31 cellular contexts compared by ENCODE assay signal in genomic region chr4:120025516-120025915, GRCh38.
"Had no signal": no experiment of that assay in that cellular context is flagged by ENCODE, and none has a peak within 500 bp of the region (broad histone marks: within the 10 kb centered on the region; RNA-seq: fewer than 3 reads in every experiment).

No MANE protein-coding gene starts in this region.

- H3K27ac Mint-ChIP-seq: activated CD4-positive, alpha-beta memory T cell treated with anti-CD3 and anti-CD28 coated beads for 36 hours; activated CD4-positive, alpha-beta T cell treated with anti-CD3 and anti-CD28 coated beads for 36 hours; activated CD4-positive, alpha-beta T cell treated with anti-CD3 and anti-CD28 coated beads, Interleukin-2, amount 10 ng/mL, durations not matched to agents 24 days and 14 days; activated CD8-positive, alpha-beta memory T cell treated with anti-CD3 and anti-CD28 coated beads, Interleukin-2, amount 10 ng/mL, durations not matched to agents 7 days and 5 days; activated CD8-positive, alpha-beta T cell treated with anti-CD3 and anti-CD28 coated beads, Interleukin-2, amount 10 ng/mL, durations not matched to agents 7 days and 5 days; activated naive CD4-positive, alpha-beta T cell treated with anti-CD3 and anti-CD28 coated beads for 36 hours; activated naive CD4-positive, alpha-beta T cell treated with anti-CD3 and anti-CD28 coated beads, Interleukin-2, amount 50 U/mL, for 24 hours; activated naive CD8-positive, alpha-beta T cell treated with anti-CD3 and anti-CD28 coated beads for 36 hours; activated naive CD8-positive, alpha-beta T cell treated with anti-CD3 and anti-CD28 coated beads, Interleukin-2, amount 50 U/mL, for 24 hours; activated T-helper 1 cell treated with anti-CD3 and anti-CD28 coated beads, Interleukin-12 subunit alpha, Interleukin-12 subunit beta, Interleukin-2, Interleukin-4 antibody, amounts not matched to agents 30 ng/mL and 10 ng/mL and 1 ng/mL, durations not matched to agents 14 hours and 24 hours and 36 hours; activated T-helper 2 cell treated with anti-CD3 and anti-CD28 coated beads, Interferon-gamma antibody, Interleukin-2, Interleukin-4, amounts not matched to agents 10 μg/mL and 5 μg/mL and 100 μg/mL, durations not matched to agents 14 hours and 24 hours and 36 hours; brain; effector memory CD8-positive, alpha-beta T cell; T-helper 1 cell treated with Interleukin-12 subunit alpha and Interleukin-12 subunit beta and Interleukin-4 antibody, amounts not matched to agents 30 μg/mL and 1 μg/mL, for 36 hours; T-helper 2 cell treated with Interferon-gamma antibody and Interleukin-4, amounts not matched to agents 5 μg/mL and 100 μg/mL, for 36 hours had no signal

- H3K9me3 Mint-ChIP-seq: activated CD4-positive, alpha-beta memory T cell treated with anti-CD3 and anti-CD28 coated beads for 36 hours; activated CD4-positive, alpha-beta T cell treated with anti-CD3 and anti-CD28 coated beads, Interleukin-2, amount 10 ng/mL, durations not matched to agents 24 days and 14 days; activated naive CD4-positive, alpha-beta T cell treated with anti-CD3 and anti-CD28 coated beads for 36 hours; activated naive CD4-positive, alpha-beta T cell treated with anti-CD3 and anti-CD28 coated beads, Interleukin-2, amount 50 U/mL, for 24 hours; activated naive CD8-positive, alpha-beta T cell treated with anti-CD3 and anti-CD28 coated beads for 36 hours; activated naive CD8-positive, alpha-beta T cell treated with anti-CD3 and anti-CD28 coated beads, Interleukin-2, amount 50 U/mL, for 24 hours; activated T-helper 1 cell treated with anti-CD3 and anti-CD28 coated beads, Interleukin-12 subunit alpha, Interleukin-12 subunit beta, Interleukin-2, Interleukin-4 antibody, amounts not matched to agents 30 ng/mL and 10 ng/mL and 1 ng/mL, durations not matched to agents 14 hours and 24 hours and 36 hours; activated T-helper 2 cell treated with anti-CD3 and anti-CD28 coated beads, Interferon-gamma antibody, Interleukin-2, Interleukin-4, amounts not matched to agents 10 μg/mL and 5 μg/mL and 100 μg/mL, durations not matched to agents 14 hours and 24 hours and 36 hours; central memory CD8-positive, alpha-beta T cell; effector memory CD8-positive, alpha-beta T cell; T-cell; T-helper 1 cell treated with Interleukin-12 subunit alpha and Interleukin-12 subunit beta and Interleukin-4 antibody, amounts not matched to agents 30 μg/mL and 1 μg/mL, for 36 hours; T-helper 2 cell treated with Interferon-gamma antibody and Interleukin-4, amounts not matched to agents 5 μg/mL and 100 μg/mL, for 36 hours had no signal

- H3K4me1 Mint-ChIP-seq: activated CD4-positive, alpha-beta T cell treated with anti-CD3 and anti-CD28 coated beads for 36 hours; activated CD4-positive, alpha-beta T cell treated with anti-CD3 and anti-CD28 coated beads, Interleukin-2, amount 10 ng/mL, durations not matched to agents 24 days and 14 days; activated CD8-positive, alpha-beta memory T cell treated with anti-CD3 and anti-CD28 coated beads, Interleukin-2, amount 10 ng/mL, durations not matched to agents 7 days and 5 days; activated naive CD4-positive, alpha-beta T cell treated with anti-CD3 and anti-CD28 coated beads, Interleukin-2, amount 50 U/mL, for 24 hours; activated naive CD8-positive, alpha-beta T cell treated with anti-CD3 and anti-CD28 coated beads for 36 hours; activated naive CD8-positive, alpha-beta T cell treated with anti-CD3 and anti-CD28 coated beads, Interleukin-2, amount 50 U/mL, for 24 hours; brain; central memory CD8-positive, alpha-beta T cell; T-cell had no signal

- H3K4me3 ChIP-seq: ascending aorta, esophagus squamous epithelium had no signal

- ATAC-seq: activated CD4-positive, alpha-beta T cell treated with anti-CD3 and anti-CD28 coated beads for 36 hours; activated CD8-positive, alpha-beta memory T cell treated with anti-CD3 and anti-CD28 coated beads, Interleukin-2, amount 10 ng/mL, durations not matched to agents 7 days and 5 days; activated CD8-positive, alpha-beta T cell treated with anti-CD3 and anti-CD28 coated beads, Interleukin-2, amount 10 ng/mL, durations not matched to agents 7 days and 5 days; activated naive CD8-positive, alpha-beta T cell treated with anti-CD3 and anti-CD28 coated beads, Interleukin-2, amount 50 U/mL, for 24 hours; effector memory CD8-positive, alpha-beta T cell; T-cell had no signal

- H3K9me3 ChIP-seq: ascending aorta, esophagus squamous epithelium had no signal

- DNase-seq: activated CD4-positive, alpha-beta memory T cell treated with anti-CD3 and anti-CD28 coated beads for 36 hours; activated CD4-positive, alpha-beta T cell treated with anti-CD3 and anti-CD28 coated beads for 36 hours; activated CD4-positive, alpha-beta T cell treated with anti-CD3 and anti-CD28 coated beads, Interleukin-2, amount 10 ng/mL, durations not matched to agents 24 days and 14 days; activated CD4-positive, CD25-positive, alpha-beta regulatory T cell; activated CD4-positive, CD25-positive, alpha-beta regulatory T cell treated with anti-CD3 and anti-CD28 coated beads, Interleukin-2, amount 50 U/mL, for 72 hours; activated CD8-positive, alpha-beta memory T cell treated with anti-CD3 and anti-CD28 coated beads, Interleukin-2, amount 10 ng/mL, durations not matched to agents 7 days and 5 days; activated CD8-positive, alpha-beta memory T cell treated with anti-CD3 and anti-CD28 coated beads, Interleukin-2, amount 50 U/mL, for 4 hours; activated CD8-positive, alpha-beta T cell treated with anti-CD3 and anti-CD28 coated beads, Interleukin-2, amount 10 ng/mL, durations not matched to agents 7 days and 5 days; activated effector memory CD4-positive, alpha-beta T cell treated with anti-CD3 and anti-CD28 coated beads, Interleukin-2, amount 50 U/mL, for 16 hours; activated naive CD4-positive, alpha-beta T cell treated with anti-CD3 and anti-CD28 coated beads for 36 hours; activated naive CD8-positive, alpha-beta T cell treated with anti-CD3 and anti-CD28 coated beads for 36 hours; activated naive CD8-positive, alpha-beta T cell treated with anti-CD3 and anti-CD28 coated beads, Interleukin-2, amount 50 U/mL, for 24 hours; activated T-cell treated with anti-CD3 and anti-CD28 coated beads, Interleukin-2, amount 50 U/mL, for 1 hour; activated T-cell treated with anti-CD3 and anti-CD28 coated beads, Interleukin-2, amount 50 U/mL, for 48 hours; cortex of kidney; dermis blood vessel endothelial cell; effector CD4-positive, alpha-beta T cell; effector memory CD8-positive, alpha-beta T cell; esophagus squamous epithelium; head of caudate nucleus; hippocampal formation; T-cell had no signal

- H3K27ac ChIP-seq: ascending aorta, epithelial cell of prostate, esophagus squamous epithelium had no signal

- H3K36me3 ChIP-seq: ascending aorta, esophagus squamous epithelium had no signal

- H3K4me3 Mint-ChIP-seq: activated CD4-positive, alpha-beta memory T cell treated with anti-CD3 and anti-CD28 coated beads for 36 hours; activated CD4-positive, alpha-beta T cell treated with anti-CD3 and anti-CD28 coated beads for 36 hours; activated CD4-positive, alpha-beta T cell treated with anti-CD3 and anti-CD28 coated beads, Interleukin-2, amount 10 ng/mL, durations not matched to agents 24 days and 14 days; activated CD8-positive, alpha-beta memory T cell treated with anti-CD3 and anti-CD28 coated beads, Interleukin-2, amount 10 ng/mL, durations not matched to agents 7 days and 5 days; activated CD8-positive, alpha-beta T cell treated with anti-CD3 and anti-CD28 coated beads, Interleukin-2, amount 10 ng/mL, durations not matched to agents 7 days and 5 days; activated naive CD4-positive, alpha-beta T cell treated with anti-CD3 and anti-CD28 coated beads for 36 hours; activated naive CD4-positive, alpha-beta T cell treated with anti-CD3 and anti-CD28 coated beads, Interleukin-2, amount 50 U/mL, for 24 hours; activated naive CD8-positive, alpha-beta T cell treated with anti-CD3 and anti-CD28 coated beads for 36 hours; activated naive CD8-positive, alpha-beta T cell treated with anti-CD3 and anti-CD28 coated beads, Interleukin-2, amount 50 U/mL, for 24 hours; activated T-helper 1 cell treated with anti-CD3 and anti-CD28 coated beads, Interleukin-12 subunit alpha, Interleukin-12 subunit beta, Interleukin-2, Interleukin-4 antibody, amounts not matched to agents 30 ng/mL and 10 ng/mL and 1 ng/mL, durations not matched to agents 14 hours and 24 hours and 36 hours; brain; central memory CD8-positive, alpha-beta T cell; effector memory CD8-positive, alpha-beta T cell; T-cell; T-helper 1 cell treated with Interleukin-12 subunit alpha and Interleukin-12 subunit beta and Interleukin-4 antibody, amounts not matched to agents 30 μg/mL and 1 μg/mL, for 36 hours; T-helper 2 cell treated with Interferon-gamma antibody and Interleukin-4, amounts not matched to agents 5 μg/mL and 100 μg/mL, for 36 hours had no signal

- H3K27me3 Mint-ChIP-seq: brain had no signal

- H3K36me3 Mint-ChIP-seq: activated CD4-positive, alpha-beta memory T cell treated with anti-CD3 and anti-CD28 coated beads for 36 hours; activated CD8-positive, alpha-beta memory T cell treated with anti-CD3 and anti-CD28 coated beads, Interleukin-2, amount 10 ng/mL, durations not matched to agents 7 days and 5 days; activated naive CD4-positive, alpha-beta T cell treated with anti-CD3 and anti-CD28 coated beads, Interleukin-2, amount 50 U/mL, for 24 hours; activated naive CD8-positive, alpha-beta T cell treated with anti-CD3 and anti-CD28 coated beads for 36 hours; brain; T-cell had no signal

- H3K4me1 ChIP-seq: ascending aorta, esophagus squamous epithelium had no signal

- H3K27me3 ChIP-seq: ascending aorta, esophagus squamous epithelium had no signal
